ENCODE assay signal across 12 cellular contexts in the genomic region with DNA sequence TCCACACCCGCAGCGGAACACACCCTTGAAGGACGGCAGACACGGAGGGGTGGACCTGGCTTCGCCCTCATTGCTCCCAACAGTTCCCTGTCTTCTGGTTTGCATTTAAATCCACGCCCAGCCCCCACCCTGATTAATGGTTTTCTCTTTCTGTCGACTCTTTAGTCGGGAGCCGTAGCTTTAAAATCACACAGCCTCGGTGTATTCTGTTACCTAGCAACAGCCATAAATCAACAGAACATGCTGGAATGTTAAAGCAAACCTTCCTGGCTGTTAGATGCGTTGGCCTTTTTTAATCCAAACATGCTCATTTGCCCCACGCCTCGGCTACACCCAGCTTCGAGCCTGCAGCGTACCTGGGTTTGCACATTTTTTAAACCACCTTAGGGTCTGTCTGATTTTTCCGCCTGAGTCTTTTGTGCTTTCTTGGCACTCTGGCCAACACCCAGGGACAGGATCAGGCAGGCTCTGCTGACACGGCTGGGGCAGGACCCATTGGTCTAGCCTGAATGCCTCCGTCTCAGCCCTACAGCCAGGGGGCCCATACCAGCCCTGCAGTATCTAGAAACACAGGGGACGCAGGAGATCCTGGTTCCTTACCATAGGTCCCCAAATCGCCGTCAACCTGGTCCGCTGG. TPM values are rescaled to one million over a fixed set of nuclear protein-coding genes. Genes with fewer than 3 reads are reported as not detected.
DNase-seq lines count a peak whose midpoint lies in the region; ATAC-seq, FAIRE-seq and TF ChIP-seq lines count a peak whose summit lies in the region.
"Had no signal": no experiment of that assay in that cellular context is flagged by ENCODE, and none has a peak within 500 bp of the region (broad histone marks: within the 10 kb centered on the region; RNA-seq: fewer than 3 reads in every experiment).

No MANE protein-coding gene starts in this region.

- H3K4me3 ChIP-seq in right cardiac atrium (ENCODE audit: low read length) (no peak overlapping the region), cardiac fibroblast (replicated peaks in 1 of 2; ENCODE audit: low read depth in 2 of 2, low read length in 2 of 2) (no peak overlapping the region), keratinocyte (ENCODE audit: control insufficient read depth in 2 of 3, extremely low read depth in 1 of 3, insufficient read depth in 2 of 3, low read depth in 1 of 3, low read length in 3 of 3) (peak overlapping the region in 2 of 3 experiments; percentile 4 to 5), vagina (no peak overlapping the region), WERI-Rb-1 (ENCODE audit: low read depth, low read length) (no peak overlapping the region)
- H3K4me3 ChIP-seq: BLaER1 treated with 17β-estradiol and CSF1 and Interleukin-3, amounts not matched to agents 10 nM and 100 nM had no signal

- H3K9ac ChIP-seq in keratinocyte (ENCODE audit: control insufficient read depth, extremely low read depth, insufficient read depth, low read length), result peak overlapping the region; percentile 11
- H3K9ac ChIP-seq: BLaER1 treated with 17β-estradiol and CSF1 and Interleukin-3, amounts not matched to agents 10 nM and 100 nM had no signal

- H3K4me1 ChIP-seq in right cardiac atrium (ENCODE audit: control insufficient read depth, insufficient read depth, low read length) (no peaks in the 10 kb centered on the region), keratinocyte (ENCODE audit: control insufficient read depth, extremely low read depth, insufficient read depth, low read length) (peaks cover 12% of the 10 kb centered on the region), vagina (peaks cover 19% of the 10 kb centered on the region)

- no peaks in the 10 kb centered on the region for H3K27me3 ChIP-seq in right cardiac atrium (ENCODE audit: control insufficient read depth, insufficient read depth)
- peaks cover 3% of the 10 kb centered on the region for H3K27me3 ChIP-seq in keratinocyte (ENCODE audit: control insufficient read depth, extremely low read depth, insufficient read depth, low read length)
- H3K27me3 ChIP-seq in vagina, result no peaks in the 10 kb centered on the region
- H3K27me3 ChIP-seq in WERI-Rb-1 (ENCODE audit: insufficient read depth, low read depth, severe bottlenecking), result no peaks in the 10 kb centered on the region
- H3K27me3 ChIP-seq: BLaER1 treated with 17β-estradiol and CSF1 and Interleukin-3, amounts not matched to agents 10 nM and 100 nM had no signal

- no peaks in the 10 kb centered on the region for H3K79me2 ChIP-seq in keratinocyte (ENCODE audit: control insufficient read depth, insufficient read depth, low read length)

- no peak for DNase-seq in Right ventricle myocardium superior
- no peak for DNase-seq in right cardiac atrium
- peak; percentile 8 to 21 for DNase-seq in cardiac fibroblast (ENCODE audit: low read depth in 2 of 2)
- DNase-seq in keratinocyte (ENCODE audit: low read depth, low spot score), result peak; percentile 13
- DNase-seq in vagina (ENCODE audit: extremely low spot score in 2 of 2), result peak; percentile 54 to 88
- no peak for DNase-seq in WERI-Rb-1
- no peak for DNase-seq in T-helper 2 cell treated with Interferon-gamma antibody and Interleukin-4, amounts not matched to agents 5 μg/mL and 100 μg/mL, for 36 hours (ENCODE audit: low spot score)
- DNase-seq in NCI-H2107 treated with DMSO at 0.1 percent for 48 hours (lab: John Stamatoyannopoulos, UW; ENCODE audit: unreplicated experiment), result no peak

- peak overlapping the region; percentile 72 for H3K4me2 ChIP-seq in keratinocyte (ENCODE audit: control insufficient read depth, extremely low read depth, insufficient read depth, low read depth, low read length)
- H3K4me2 ChIP-seq: BLaER1 treated with 17β-estradiol and CSF1 and Interleukin-3, amounts not matched to agents 10 nM and 100 nM had no signal

- no peak for TF ChIP-seq CTCF in cardiac fibroblast (IDR thresholded peaks at IDR 0.05; ENCODE audit: low read depth, low read length)
- TF ChIP-seq CTCF in keratinocyte (optimal IDR thresholded peaks at IDR 0.05 in 1 of 3, IDR thresholded peaks at IDR 0.05 in 1 of 3, conservative IDR thresholded peaks at IDR 0.05 in 1 of 3; ENCODE audit: extremely low read depth in 1 of 3, insufficient read depth in 2 of 3, low read length in 3 of 3), result peak in 1 of 3 experiments; percentile 32
- no peak for TF ChIP-seq CTCF in vagina (IDR thresholded peaks at IDR 0.05)
- no peak for TF ChIP-seq CTCF in WERI-Rb-1 (IDR thresholded peaks at IDR 0.05; ENCODE audit: low read depth, low read length)

- H3K27ac ChIP-seq in right cardiac atrium (ENCODE audit: low read length), result no peak overlapping the region
- H3K27ac ChIP-seq in keratinocyte (ENCODE audit: control insufficient read depth, insufficient read depth, low read length), result no peak overlapping the region
- no peak overlapping the region for H3K27ac ChIP-seq in vagina
- no peak overlapping the region for H3K27ac ChIP-seq in WERI-Rb-1
- H3K27ac ChIP-seq: BLaER1 treated with 17β-estradiol and CSF1 and Interleukin-3, amounts not matched to agents 10 nM and 100 nM had no signal

- H3K9me3 ChIP-seq in right cardiac atrium (ENCODE audit: control insufficient read depth, low read length) (no peaks in the 10 kb centered on the region), keratinocyte (ENCODE audit: control insufficient read depth, low read depth, low read length) (no peaks in the 10 kb centered on the region), vagina (no peaks in the 10 kb centered on the region), WERI-Rb-1 (ENCODE audit: severe bottlenecking) (no peaks in the 10 kb centered on the region)

- H3K27me3 Mint-ChIP-seq in T-helper 2 cell treated with Interferon-gamma antibody and Interleukin-4, amounts not matched to agents 5 μg/mL and 100 μg/mL, for 36 hours (ENCODE audit: low read depth), result no peaks in the 10 kb centered on the region

- no peak for TF ChIP-seq POLR2A in vagina (IDR thresholded peaks at IDR 0.05)

- no peak overlapping the region for H3K4me3 Mint-ChIP-seq in T-helper 2 cell treated with Interferon-gamma antibody and Interleukin-4, amounts not matched to agents 5 μg/mL and 100 μg/mL, for 36 hours

- H2AFZ ChIP-seq in keratinocyte (ENCODE audit: control insufficient read depth, low read length), result no peak overlapping the region

- dilution Hi-C loops in keratinocyte (cut with MboI; ENCODE audit: extremely low pct_ligation_motif_present, low sequenced_read_pairs), result no loop called here

- intact Hi-C loops in Right ventricle myocardium superior (cut with DNase I), result no loop called here
- intact Hi-C loops in right cardiac atrium (cut with DNase I), result no loop called here
- intact Hi-C loops in vagina (cut with DNase I), result no loop called here

- peak; percentile 57 for FAIRE-seq in keratinocyte (lab: Jason Lieb, UNC)
- FAIRE-seq: islet of Langerhans, TTC549 had no signal

- no peaks in the 10 kb centered on the region for H3K36me3 Mint-ChIP-seq in T-helper 2 cell treated with Interferon-gamma antibody and Interleukin-4, amounts not matched to agents 5 μg/mL and 100 μg/mL, for 36 hours (ENCODE audit: low read depth)

- H3K9me1 ChIP-seq in keratinocyte (ENCODE audit: control insufficient read depth, extremely low read depth, insufficient read depth, low read length), result no peaks in the 10 kb centered on the region

- peaks cover 4% of the 10 kb centered on the region for H3K9me3 Mint-ChIP-seq in T-helper 2 cell treated with Interferon-gamma antibody and Interleukin-4, amounts not matched to agents 5 μg/mL and 100 μg/mL, for 36 hours
- H3K9me3 Mint-ChIP-seq: activated T-helper 2 cell treated with anti-CD3 and anti-CD28 coated beads, Interferon-gamma antibody, Interleukin-2, Interleukin-4, amounts not matched to agents 10 μg/mL and 5 μg/mL and 100 μg/mL, durations not matched to agents 14 hours and 24 hours and 36 hours had no signal

- 34% methylated on average over 22 of the region's 22 CpGs for WGBS in right cardiac atrium

- ATAC-seq in Right ventricle myocardium superior (ENCODE audit: poor library complexity), result peak; percentile 51
- no peak for ATAC-seq in right cardiac atrium

- H4K20me1 ChIP-seq in keratinocyte (ENCODE audit: control insufficient read depth, extremely low read depth, insufficient read depth, low read length), result no peaks in the 10 kb centered on the region
- H4K20me1 ChIP-seq: BLaER1 treated with 17β-estradiol and CSF1 and Interleukin-3, amounts not matched to agents 10 nM and 100 nM had no signal

- H3K27ac Mint-ChIP-seq in T-helper 2 cell treated with Interferon-gamma antibody and Interleukin-4, amounts not matched to agents 5 μg/mL and 100 μg/mL, for 36 hours, result no peak overlapping the region
- H3K27ac Mint-ChIP-seq: activated T-helper 2 cell treated with anti-CD3 and anti-CD28 coated beads, Interferon-gamma antibody, Interleukin-2, Interleukin-4, amounts not matched to agents 10 μg/mL and 5 μg/mL and 100 μg/mL, durations not matched to agents 14 hours and 24 hours and 36 hours had no signal

- H3K4me1 Mint-ChIP-seq in T-helper 2 cell treated with Interferon-gamma antibody and Interleukin-4, amounts not matched to agents 5 μg/mL and 100 μg/mL, for 36 hours (ENCODE audit: low read depth), result no peaks in the 10 kb centered on the region

- H3K36me3 ChIP-seq in keratinocyte (ENCODE audit: control insufficient read depth in 2 of 2, extremely low read depth in 1 of 2, insufficient read depth in 2 of 2, low read length in 2 of 2) (no peaks in the 10 kb centered on the region), vagina (no peaks in the 10 kb centered on the region), WERI-Rb-1 (no peaks in the 10 kb centered on the region)
- H3K36me3 ChIP-seq: BLaER1 treated with 17β-estradiol and CSF1 and Interleukin-3, amounts not matched to agents 10 nM and 100 nM had no signal

RNA-seq across cellular contexts. Expression of a gene that starts 21.4 kb away (rescaled TPM):
- total RNA-seq in Right ventricle myocardium superior, result 8.1 TPM
- 1 to 10 TPM; 2.3 to 7.2 (median 4.7) TPM for total RNA-seq in right cardiac atrium
- polyA plus RNA-seq in right cardiac atrium, result 2.8 TPM
- 12.3 to 20.2 TPM (median 18.6 TPM) in 3 replicates for polyA plus RNA-seq in keratinocyte
- polyA plus RNA-seq in keratinocyte (2011; ENCODE audit: low read depth), result 20.2 TPM
- polyA plus RNA-seq in keratinocyte (2011; cell fraction: cytosol; rRNA removed), result 21.5 and 24.6 TPM in 2 replicates
- 17.0 and 19.9 TPM in 2 replicates for polyA plus RNA-seq in keratinocyte (2011; cell fraction: nucleus; rRNA removed)
- polyA plus RNA-seq in keratinocyte (2012; ENCODE audit: low replicate concordance), result 17.3 and 34.6 TPM in 2 replicates
- 26.5 to 72.4 TPM (median 53.0 TPM) in 3 replicates for polyA minus RNA-seq in keratinocyte
- 29.0 TPM for polyA minus RNA-seq in keratinocyte (2011; cell fraction: cytosol; rRNA and poly(A)+ RNA removed)
- polyA minus RNA-seq in keratinocyte (2011; cell fraction: nucleus; rRNA and poly(A)+ RNA removed), result 10.4 and 20.3 TPM in 2 replicates
- 17.2 TPM for total RNA-seq in vagina
- total RNA-seq: activated T-helper 2 cell treated with anti-CD3 and anti-CD28 coated beads, Interferon-gamma antibody, Interleukin-2, Interleukin-4, amounts not matched to agents 10 μg/mL and 5 μg/mL and 100 μg/mL, durations not matched to agents 14 hours and 24 hours and 36 hours had no signal

Comparison
In these comparisons a context has a peak if more than half of its experiments do, and no peak if none do; other contexts are left out.
1. DNase-seq: peak in cardiac fibroblast (2 of 2), keratinocyte (single experiment) and vagina (2 of 2); none in Right ventricle myocardium superior (single experiment), right cardiac atrium (0 of 3), WERI-Rb-1 (single experiment), T-helper 2 cell treated with Interferon-gamma antibody and Interleukin-4, amounts not matched to agents 5 μg/mL and 100 μg/mL, for 36 hours (single experiment) and NCI-H2107 treated with DMSO at 0.1 percent for 48 hours (single experiment).
2. H3K4me3 ChIP-seq: peak in keratinocyte (2 of 3); none in right cardiac atrium (single experiment), cardiac fibroblast (0 of 2), vagina (0 of 2) and WERI-Rb-1 (single experiment).